Comparison of ENCODE assay signal across 15 cellular contexts in the genomic region with DNA sequence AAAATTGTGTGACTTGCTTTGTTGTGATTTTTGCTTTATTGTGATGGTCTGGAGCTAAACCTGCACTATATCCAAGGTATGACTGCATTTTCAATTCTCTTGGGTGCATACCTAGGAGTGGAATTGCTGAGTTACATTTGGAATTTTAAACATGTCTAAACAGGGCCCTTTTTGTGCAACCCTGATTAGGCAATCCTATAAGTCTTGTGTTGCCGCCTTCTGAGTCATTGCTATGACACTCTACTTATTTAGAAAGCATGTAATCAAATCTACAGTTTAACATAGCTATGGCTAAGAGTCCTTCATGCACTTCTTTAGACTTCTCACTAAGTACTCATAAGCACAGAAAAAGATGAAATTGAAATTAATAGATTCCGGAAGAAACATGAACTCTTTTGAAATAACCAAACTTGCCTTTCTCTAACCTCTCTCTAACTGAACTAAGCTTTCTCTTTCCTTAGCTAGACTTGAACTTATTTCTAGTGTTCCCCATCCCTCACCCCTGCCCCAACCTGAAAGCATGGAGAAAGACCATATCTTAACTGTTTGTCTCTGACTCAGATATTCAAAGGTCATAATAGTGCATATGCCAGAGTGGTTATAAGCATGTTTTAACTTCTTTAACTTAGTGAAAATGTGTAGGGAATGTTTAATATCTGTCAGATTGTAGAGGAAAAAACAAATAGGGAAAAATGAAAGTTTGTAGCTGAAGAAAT.
DNase-seq lines count a peak whose midpoint lies in the region; ATAC-seq and TF ChIP-seq lines count a peak whose summit lies in the region.
"Had no signal": no experiment of that assay in that cellular context is flagged by ENCODE, and none has a peak within 500 bp of the region (broad histone marks: within the 10 kb centered on the region; RNA-seq: fewer than 3 reads in every experiment).

No MANE protein-coding gene starts in this region.

- no peaks in the 10 kb centered on the region for H3K36me3 Mint-ChIP-seq in activated T-helper 17 cell treated with anti-CD3 and anti-CD28 coated beads, Interleukin-2, amount 50 U/mL, for 72 hours (ENCODE audit: low read depth)
- H3K36me3 Mint-ChIP-seq in activated naive CD4-positive, alpha-beta T cell treated with anti-CD3 and anti-CD28 coated beads, Interleukin-2, amount 50 U/mL, for 72 hours, result no peaks in the 10 kb centered on the region

- H3K27me3 ChIP-seq in psoas muscle (ENCODE audit: insufficient read depth in 3 of 3, low read length in 2 of 3), result no peaks in the 10 kb centered on the region

- no peak overlapping the region for H3K27ac Mint-ChIP-seq in activated T-helper 17 cell treated with anti-CD3 and anti-CD28 coated beads, Interleukin-2, amount 50 U/mL, for 72 hours
- H3K27ac Mint-ChIP-seq in activated naive CD4-positive, alpha-beta T cell treated with anti-CD3 and anti-CD28 coated beads, Interleukin-2, amount 50 U/mL, for 72 hours, result no peak overlapping the region
- H3K27ac Mint-ChIP-seq: activated T-cell treated with anti-CD3 and anti-CD28 coated beads, Interleukin-2, amount 50 U/mL, for 72 hours had no signal

- peaks cover 39% of the 10 kb centered on the region for H3K27me3 Mint-ChIP-seq in activated T-helper 17 cell treated with anti-CD3 and anti-CD28 coated beads, Interleukin-2, amount 50 U/mL, for 72 hours

- H3K9me3 ChIP-seq in psoas muscle, result no peaks in the 10 kb centered on the region

- DNase-seq in EH (ENCODE audit: low read depth), result peak; percentile 93
- DNase-seq in MV-4-11 (lab: John Stamatoyannopoulos, UW), result peak; percentile 53
- peak; percentile 74 for DNase-seq in dedifferentiated amniotic fluid mesenchymal stem cell (ENCODE audit: extremely low spot score)
- DNase-seq in non-pigmented ciliary epithelial cell (ENCODE audit: low read depth), result peak; percentile 72
- DNase-seq in activated naive CD4-positive, alpha-beta T cell treated with anti-CD3 and anti-CD28 coated beads, Interleukin-2, amount 50 U/mL, for 72 hours (ENCODE audit: low spot score in 2 of 2), result no peak
- DNase-seq in psoas muscle, result no peak
- DNase-seq in stimulated activated CD4-positive, alpha-beta T cell treated with anti-CD3 and anti-CD28 coated beads, Interleukin-2, amount 100 ng/mL, for 48 hours, result no peak
- DNase-seq: activated CD4-positive, CD25-positive, alpha-beta regulatory T cell; activated T-cell treated with anti-CD3 and anti-CD28 coated beads, Interleukin-2, amount 50 U/mL, for 72 hours; NCI-H446; Right ventricle myocardium superior; stimulated activated naive CD4-positive, alpha-beta T cell treated with Interleukin-2 at 50 U/mL for 16 hours had no signal

- H3K4me3 ChIP-seq in psoas muscle, result no peak overlapping the region
- H3K4me3 ChIP-seq: GM12878 had no signal

- H3K4me3 Mint-ChIP-seq in activated T-helper 17 cell treated with anti-CD3 and anti-CD28 coated beads, Interleukin-2, amount 50 U/mL, for 72 hours, result no peak overlapping the region
- H3K4me3 Mint-ChIP-seq: activated T-cell treated with anti-CD3 and anti-CD28 coated beads, Interleukin-2, amount 50 U/mL, for 72 hours had no signal

- no peaks in the 10 kb centered on the region for H3K36me3 ChIP-seq in psoas muscle (ENCODE audit: insufficient read depth in 1 of 2, low read depth in 1 of 2)

- ATAC-seq in activated T-helper 17 cell treated with anti-CD3 and anti-CD28 coated beads, Interleukin-2, amount 50 U/mL, for 72 hours (replicated peaks), result no peak
- ATAC-seq in activated naive CD4-positive, alpha-beta T cell treated with anti-CD3 and anti-CD28 coated beads, Interleukin-2, amount 50 U/mL, for 72 hours, result no peak
- no peak for ATAC-seq in psoas muscle
- ATAC-seq: activated T-cell treated with anti-CD3 and anti-CD28 coated beads, Interleukin-2, amount 50 U/mL, for 72 hours; GM12878 had no signal

- TF ChIP-seq CTCF in psoas muscle (IDR thresholded peaks at IDR 0.05), result no peak

- no peaks in the 10 kb centered on the region for H3K9me3 Mint-ChIP-seq in activated T-helper 17 cell treated with anti-CD3 and anti-CD28 coated beads, Interleukin-2, amount 50 U/mL, for 72 hours
- no peaks in the 10 kb centered on the region for H3K9me3 Mint-ChIP-seq in activated naive CD4-positive, alpha-beta T cell treated with anti-CD3 and anti-CD28 coated beads, Interleukin-2, amount 50 U/mL, for 72 hours
- H3K9me3 Mint-ChIP-seq: activated T-cell treated with anti-CD3 and anti-CD28 coated beads, Interleukin-2, amount 50 U/mL, for 72 hours had no signal

- H3K27ac ChIP-seq in psoas muscle, result no peak overlapping the region
- H3K27ac ChIP-seq: parathyroid adenoma had no signal

- H3K4me1 ChIP-seq in psoas muscle, result no peaks in the 10 kb centered on the region
- H3K4me1 ChIP-seq: parathyroid adenoma had no signal

- 86 to 95% (median 94%) methylated on average over 2 of the region's 2 CpGs for WGBS in psoas muscle, 3 donors

- H3K4me1 Mint-ChIP-seq in activated T-helper 17 cell treated with anti-CD3 and anti-CD28 coated beads, Interleukin-2, amount 50 U/mL, for 72 hours, result no peaks in the 10 kb centered on the region

- intact Hi-C loops in psoas muscle (cut with DNase I), result no loop called here

Comparison
In these comparisons a context has a peak if more than half of its experiments do, and no peak if none do; other contexts are left out.
1. DNase-seq: peak in EH (single experiment), MV-4-11 (single experiment), dedifferentiated amniotic fluid mesenchymal stem cell (single experiment) and non-pigmented ciliary epithelial cell (single experiment); none in activated naive CD4-positive, alpha-beta T cell treated with anti-CD3 and anti-CD28 coated beads, Interleukin-2, amount 50 U/mL, for 72 hours (0 of 2), psoas muscle (0 of 2) and stimulated activated CD4-positive, alpha-beta T cell treated with anti-CD3 and anti-CD28 coated beads, Interleukin-2, amount 100 ng/mL, for 48 hours (0 of 2).